In genomic region chr21:26966360-26966977, GRCh38 we compare ENCODE assay signal across 10 cellular contexts. TPM values are rescaled to one million over a fixed set of nuclear protein-coding genes. Genes with fewer than 3 reads are reported as not detected.
DNase-seq lines count a peak whose midpoint lies in the region; FAIRE-seq and TF ChIP-seq lines count a peak whose summit lies in the region.
"Had no signal": no experiment of that assay in that cellular context is flagged by ENCODE, and none has a peak within 500 bp of the region (broad histone marks: within the 10 kb centered on the region; RNA-seq: fewer than 3 reads in every experiment).

No MANE protein-coding gene starts in this region.

- H3K9me3 ChIP-seq in endothelial cell of umbilical vein (replicated peaks; ENCODE audit: control insufficient read depth, insufficient read depth, low read length) (no peaks in the 10 kb centered on the region), mononuclear cell (ENCODE audit: low read depth, low read length) (no peaks in the 10 kb centered on the region), vagina (no peaks in the 10 kb centered on the region)

- intact Hi-C loops in endothelial cell of umbilical vein (cut with micrococcal nuclease): loop anchor here (5.0 kb wide), 1 partner anchor 596 kb away; no protein-coding TSS in a partner anchor
- intact Hi-C loops in vagina (cut with DNase I): loop anchor here (5.0 kb wide), 1 partner anchor 1471 kb away; no protein-coding TSS in a partner anchor

- peak; percentile 24 for DNase-seq in SIG-M5 treated with dmso at 0.1 percent for 504 hours (lab: John Stamatoyannopoulos, UW; ENCODE audit: unreplicated experiment)
- DNase-seq in SIG-M5 (lab: John Stamatoyannopoulos, UW): no peak
- DNase-seq in endothelial cell of umbilical vein (ENCODE audit: low read depth, low spot score): no peak
- no peak for DNase-seq in vagina (ENCODE audit: extremely low spot score in 2 of 2)
- DNase-seq in GM13976 (ENCODE audit: low spot score): no peak
- no peak for DNase-seq in epidermal melanocyte (ENCODE audit: insufficient read length, low spot score)
- no peak for DNase-seq in GM19240 (ENCODE audit: insufficient read length, low spot score)

- TF ChIP-seq CTCF in endothelial cell of umbilical vein (IDR thresholded peaks at IDR 0.05; ENCODE audit: extremely low read depth in 1 of 2, insufficient read depth in 1 of 2, low read depth in 1 of 2, low read length in 2 of 2) (no peak), vagina (IDR thresholded peaks at IDR 0.05) (no peak), GM13976 (IDR thresholded peaks at IDR 0.05; ENCODE audit: borderline replicate concordance, control extremely low read depth, extremely low read depth, insufficient read depth, missing control alignments) (no peak)

- in situ Hi-C loops in GM13976 (cut with MboI; ENCODE audit: low sequenced_read_pairs, unreplicated experiment): no loop called here

- H2AFZ ChIP-seq in endothelial cell of umbilical vein (ENCODE audit: low read depth, low read length): no peak overlapping the region

- no peaks in the 10 kb centered on the region for H3K79me2 ChIP-seq in endothelial cell of umbilical vein (ENCODE audit: control insufficient read depth, insufficient read depth, low read length)

- CTCF ChIA-PET in endothelial cell of umbilical vein (lab: Charles Lee): interaction anchor here (0.6 kb wide), 1 partner anchor 1622 kb away, joined by 3 read pairs; no protein-coding TSS in a partner anchor

- H3K27me3 ChIP-seq in endothelial cell of umbilical vein (ENCODE audit: control insufficient read depth in 2 of 2, insufficient read depth in 2 of 2, low read length in 2 of 2): peaks cover 23 to 46% of the 10 kb centered on the region in 2 experiments
- peaks cover 34% of the 10 kb centered on the region for H3K27me3 ChIP-seq in mononuclear cell (ENCODE audit: insufficient read depth, low read length)
- no peaks in the 10 kb centered on the region for H3K27me3 ChIP-seq in vagina

- POLR2A ChIA-PET in endothelial cell of umbilical vein (lab: Charles Lee): no interaction called here

- H3K4me1 ChIP-seq in endothelial cell of umbilical vein (ENCODE audit: control insufficient read depth, extremely low read depth, insufficient read depth, low read length) (peaks cover 14% of the 10 kb centered on the region), mononuclear cell (ENCODE audit: insufficient read depth, low read length) (peaks cover 20% of the 10 kb centered on the region), vagina (peaks cover 12% of the 10 kb centered on the region)

- peak overlapping the region in 2 of 3 experiments; percentile 7 to 17 for H3K4me3 ChIP-seq in endothelial cell of umbilical vein (replicated peaks in 1 of 3; ENCODE audit: insufficient read depth in 1 of 3, low read depth in 1 of 3, low read length in 3 of 3)
- H3K4me3 ChIP-seq in mononuclear cell (ENCODE audit: low read length): peak overlapping the region; percentile 10
- peak overlapping the region; percentile 64 to 65 for H3K4me3 ChIP-seq in vagina

- H4K20me1 ChIP-seq in endothelial cell of umbilical vein (replicated peaks; ENCODE audit: control insufficient read depth, extremely low read depth, insufficient read depth, low read length): no peaks in the 10 kb centered on the region

- H3K36me3 ChIP-seq in endothelial cell of umbilical vein (ENCODE audit: control insufficient read depth in 2 of 2, extremely low read depth in 1 of 2, insufficient read depth in 2 of 2, low read length in 2 of 2): no peaks in the 10 kb centered on the region
- H3K36me3 ChIP-seq in vagina: no peaks in the 10 kb centered on the region

- no peak for FAIRE-seq in endothelial cell of umbilical vein (lab: Jason Lieb, UNC)
- FAIRE-seq: endometrium had no signal

- H3K4me2 ChIP-seq in endothelial cell of umbilical vein (ENCODE audit: insufficient read depth, low read length): peak overlapping the region; percentile 45

- BruUV-seq in endothelial cell of umbilical vein (replicated peaks; lab: Mats Ljungman, UMichigan): no TSS peak

- H3K27ac ChIP-seq in endothelial cell of umbilical vein (ENCODE audit: insufficient read depth, low read depth, low read length) (no peak overlapping the region), vagina (peak overlapping the region; percentile 77)
- H3K27ac ChIP-seq: C4-2B had no signal

- TF ChIP-seq POLR2A in endothelial cell of umbilical vein (IDR thresholded peaks at IDR 0.05; ENCODE audit: low read depth, low read length): no peak
- no peak for TF ChIP-seq POLR2A in vagina (IDR thresholded peaks at IDR 0.05)

- dilution Hi-C loops in endothelial cell of umbilical vein (cut with MboI; ENCODE audit: extremely low pct_ligation_motif_present, low sequenced_read_pairs): no loop called here

- H3K9ac ChIP-seq in endothelial cell of umbilical vein (replicated peaks; ENCODE audit: extremely low read depth, insufficient read depth, low read length): no peak overlapping the region

- H3K9me1 ChIP-seq in endothelial cell of umbilical vein (replicated peaks; ENCODE audit: control insufficient read depth, extremely low read depth, insufficient read depth, low read length): no peaks in the 10 kb centered on the region

TF ChIP-seq in endothelial cell of umbilical vein, 7 proteins besides CTCF, POLR2A, EP300 and RAD21:
- no peak for TF ChIP-seq MYC (IDR thresholded peaks at IDR 0.05; ENCODE audit: low read depth, low read length)
- TF ChIP-seq EZH2 (IDR thresholded peaks at IDR 0.05; ENCODE audit: borderline replicate concordance, low read depth, low read length, severe bottlenecking): peak; percentile 48

RNA-seq across cellular contexts. Expression of gene ADAMTS5, which starts 0.4 kb away (rescaled TPM):
- total RNA-seq in endothelial cell of umbilical vein (not detected in 2 replicates), mononuclear cell (under 0.01 TPM), vagina (20.4 TPM)
- not detected in 2 replicates for polyA plus RNA-seq in endothelial cell of umbilical vein
- polyA plus RNA-seq in endothelial cell of umbilical vein (2011; cell fraction: cytosol; rRNA removed): not detected in 2 replicates
- polyA plus RNA-seq in endothelial cell of umbilical vein (2011; cell fraction: nucleus; rRNA removed): not detected in 2 replicates
- polyA plus RNA-seq in endothelial cell of umbilical vein (2012): not detected in 2 replicates
- polyA minus RNA-seq in endothelial cell of umbilical vein: not detected in 2 replicates
- 7.0 TPM for polyA minus RNA-seq in endothelial cell of umbilical vein (2011; cell fraction: cytosol; rRNA and poly(A)+ RNA removed)
- 0.05 TPM in 1 of 2 replicates, not detected in the other for polyA minus RNA-seq in endothelial cell of umbilical vein (2011; cell fraction: nucleus; rRNA and poly(A)+ RNA removed)

Comparison
In these comparisons a context has a peak if more than half of its experiments do, and no peak if none do; other contexts are left out.
1. H3K4me3 ChIP-seq: peak in every context shown above with its lines; median percentile 64 in vagina; 12 in endothelial cell of umbilical vein; 10 in mononuclear cell.
2. RNA of gene ADAMTS5, which starts 0.4 kb away (total RNA-seq): 20.4 TPM in vagina (single experiment); not detected in endothelial cell of umbilical vein and under 0.01 TPM in mononuclear cell (single experiment); every median in the first group is over 10 times any median in the second.